1 cellular context compared by ENCODE assay signal in the genomic region with DNA sequence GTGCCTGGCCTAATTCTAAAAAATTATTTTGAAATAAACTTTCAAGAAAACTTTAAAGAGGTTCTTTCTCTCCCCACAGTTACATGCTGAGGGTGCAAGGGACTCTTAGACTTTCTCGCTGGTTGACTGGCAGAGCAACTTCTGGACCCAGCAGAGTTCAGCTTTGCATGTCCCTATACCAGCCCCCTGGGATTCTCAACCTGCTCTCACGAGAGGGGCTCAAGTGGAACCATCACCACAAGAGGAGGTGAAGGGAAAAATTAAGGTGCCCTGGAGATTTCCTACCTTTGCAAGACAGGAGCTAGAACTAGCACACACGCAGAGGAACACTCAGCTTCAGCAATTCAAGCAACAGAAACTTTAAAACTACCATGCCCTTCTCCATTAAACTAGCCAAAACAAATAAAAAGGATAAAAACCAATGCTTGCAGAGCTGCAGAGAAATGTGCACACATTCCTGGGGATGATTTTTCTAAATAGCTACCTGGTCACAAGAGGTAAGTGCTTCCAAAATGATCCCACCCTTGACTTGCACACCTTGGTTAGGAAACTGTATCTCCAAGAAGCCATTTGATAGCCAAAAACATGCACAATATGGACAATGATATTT.
TF ChIP-seq lines count a peak whose summit lies in the region.

No MANE protein-coding gene starts in this region.

TF ChIP-seq in GM12878, 131 proteins besides CTCF, POLR2A, EP300 and RAD21:
- 0 out of 2 replicates have a peak, but pooled peaks have one; percentile 23 for TF ChIP-seq TBL1XR1 (IDR thresholded peaks at IDR 0.05; ENCODE audit: low read depth, low read length)
- TF ChIP-seq MEF2B (IDR thresholded peaks at IDR 0.05; ENCODE audit: partially characterized antibody, poor library complexity, severe bottlenecking): peak; percentile 70
- TF ChIP-seq SKIL (IDR thresholded peaks at IDR 0.05; ENCODE audit: low read depth, poor library complexity, severe bottlenecking): peak; percentile 53
- peak in 1 of 2 experiments; percentile 11; a peak in 1 of 4 replicates for TF ChIP-seq BHLHE40 (IDR thresholded peaks at IDR 0.05; ENCODE audit: borderline replicate concordance in 1 of 2, low read depth in 2 of 2, low read length in 1 of 2)
- no peak for TF ChIP-seq KLF5 (IDR thresholded peaks at IDR 0.05; ENCODE audit: partially characterized antibody)
- no peak for TF ChIP-seq NR2F1 (conservative IDR thresholded peaks at IDR 0.05)
- TF ChIP-seq, protein P1, sequence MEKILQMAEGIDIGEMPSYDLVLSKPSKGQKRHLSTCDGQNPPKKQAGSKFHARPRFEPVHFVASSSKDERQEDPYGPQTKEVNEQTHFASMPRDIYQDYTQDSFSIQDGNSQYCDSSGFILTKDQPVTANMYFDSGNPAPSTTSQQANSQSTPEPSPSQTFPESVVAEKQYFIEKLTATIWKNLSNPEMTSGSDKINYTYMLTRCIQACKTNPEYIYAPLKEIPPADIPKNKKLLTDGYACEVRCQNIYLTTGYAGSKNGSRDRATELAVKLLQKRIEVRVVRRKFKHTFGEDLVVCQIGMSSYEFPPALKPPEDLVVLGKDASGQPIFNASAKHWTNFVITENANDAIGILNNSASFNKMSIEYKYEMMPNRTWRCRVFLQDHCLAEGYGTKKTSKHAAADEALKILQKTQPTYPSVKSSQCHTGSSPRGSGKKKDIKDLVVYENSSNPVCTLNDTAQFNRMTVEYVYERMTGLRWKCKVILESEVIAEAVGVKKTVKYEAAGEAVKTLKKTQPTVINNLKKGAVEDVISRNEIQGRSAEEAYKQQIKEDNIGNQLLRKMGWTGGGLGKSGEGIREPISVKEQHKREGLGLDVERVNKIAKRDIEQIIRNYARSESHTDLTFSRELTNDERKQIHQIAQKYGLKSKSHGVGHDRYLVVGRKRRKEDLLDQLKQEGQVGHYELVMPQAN (conservative IDR thresholded peaks at IDR 0.05): no peak
- TF ChIP-seq, protein P2, sequence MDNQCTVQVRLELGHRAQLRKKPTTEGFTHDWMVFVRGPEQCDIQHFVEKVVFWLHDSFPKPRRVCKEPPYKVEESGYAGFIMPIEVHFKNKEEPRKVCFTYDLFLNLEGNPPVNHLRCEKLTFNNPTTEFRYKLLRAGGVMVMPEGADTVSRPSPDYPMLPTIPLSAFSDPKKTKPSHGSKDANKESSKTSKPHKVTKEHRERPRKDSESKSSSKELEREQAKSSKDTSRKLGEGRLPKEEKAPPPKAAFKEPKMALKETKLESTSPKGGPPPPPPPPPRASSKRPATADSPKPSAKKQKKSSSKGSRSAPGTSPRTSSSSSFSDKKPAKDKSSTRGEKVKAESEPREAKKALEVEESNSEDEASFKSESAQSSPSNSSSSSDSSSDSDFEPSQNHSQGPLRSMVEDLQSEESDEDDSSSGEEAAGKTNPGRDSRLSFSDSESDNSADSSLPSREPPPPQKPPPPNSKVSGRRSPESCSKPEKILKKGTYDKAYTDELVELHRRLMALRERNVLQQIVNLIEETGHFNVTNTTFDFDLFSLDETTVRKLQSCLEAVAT (IDR thresholded peaks at IDR 0.05): no peak
- TF ChIP-seq IKZF1 (conservative IDR thresholded peaks at IDR 0.05): no peak
- TF ChIP-seq ESRRA (IDR thresholded peaks at IDR 0.05; ENCODE audit: low read length): peak; percentile 64; the same call in 1 of the 2 replicates
- TF ChIP-seq PKNOX1 (IDR thresholded peaks at IDR 0.05): peak; percentile 33; the same call in 1 of the 2 replicates
- no peak for TF ChIP-seq E2F8 (IDR thresholded peaks at IDR 0.05; ENCODE audit: low read depth, partially characterized antibody)
- TF ChIP-seq SMARCA5 (IDR thresholded peaks at IDR 0.05): peak; percentile 82; the same call in 1 of the 2 replicates
